Comparison of ENCODE assay signal across 8 cellular contexts in genomic region chr7:54758702-54759665, GRCh38.
DNase-seq lines count a peak whose midpoint lies in the region; ATAC-seq and TF ChIP-seq lines count a peak whose summit lies in the region.

SEC61G (minus strand) TSS chr7:54759211; CDS start chr7:54757588, 1,623 bp downstream.

- peak within 1 kb of the TSS; percentile 100 for H3K4me3 Mint-ChIP-seq in nephron progenitor cell
- H3K4me3 Mint-ChIP-seq in stimulated activated naive CD8-positive, alpha-beta T cell treated with anti-CD3 and anti-CD28 coated beads, Interleukin-15, amount 100 ng/mL, for 72 hours = peak within 1 kb of the TSS; percentile 96 to 99

- H3K9me3 Mint-ChIP-seq in nephron progenitor cell = no peaks in the 10 kb centered on the region
- no peaks in the 10 kb centered on the region for H3K9me3 Mint-ChIP-seq in stimulated activated naive CD8-positive, alpha-beta T cell treated with anti-CD3 and anti-CD28 coated beads, Interleukin-15, amount 100 ng/mL, for 72 hours

- H3K9me3 ChIP-seq in ES-I3 (ENCODE audit: control insufficient read depth, insufficient read depth, low read length) = no peaks in the 10 kb centered on the region
- H3K9me3 ChIP-seq in HAP-1 = no peaks in the 10 kb centered on the region
- H3K9me3 ChIP-seq in MM.1S (replicated peaks; ENCODE audit: insufficient read depth, low read length) = no peaks in the 10 kb centered on the region

- H3K36me3 Mint-ChIP-seq in nephron progenitor cell (ENCODE audit: low read depth) = peaks cover 19% of the 10 kb centered on the region

- H4K20me1 ChIP-seq in MM.1S (ENCODE audit: insufficient read depth, low read length) = 0 out of 2 replicates have a peak, but pooled peaks cover 5% of the 10 kb centered on the region

- peak within 1 kb of the TSS; percentile 85 for H3K4me3 ChIP-seq in HAP-1
- H3K4me3 ChIP-seq in MM.1S (ENCODE audit: low read length) = peak within 1 kb of the TSS; percentile 99

- H3K79me2 ChIP-seq in MM.1S (ENCODE audit: low read length) = peaks cover 58% of the 10 kb centered on the region

- DNase-seq in HAP-1 (ENCODE audit: low spot score in 2 of 2) (peak; percentile 92 to 95), MM.1S (peak; percentile 97), SIG-M5 (lab: John Stamatoyannopoulos, UW) (peak; percentile 56), activated gamma-delta T cell (lab: John Stamatoyannopoulos, UW) (peak; percentile 84), fibroblast of the conjunctiva (ENCODE audit: low read depth) (peak; percentile 96), nephron progenitor cell (peak; percentile 93)
- DNase-seq in stimulated activated naive CD8-positive, alpha-beta T cell treated with anti-CD3 and anti-CD28 coated beads, Interleukin-15, amount 100 ng/mL, for 72 hours = peak; percentile 91 to 95

- H3K36me3 ChIP-seq in ES-I3 (ENCODE audit: insufficient read depth, low read length) (peaks cover 7% of the 10 kb centered on the region; the same call in 1 of the 2 replicates), HAP-1 (replicated peaks) (peaks cover 35% of the 10 kb centered on the region), MM.1S (replicated peaks; ENCODE audit: insufficient read depth, low read length) (peaks cover 7% of the 10 kb centered on the region; the same call in 1 of the 2 replicates)

- H3K27me3 ChIP-seq in HAP-1 (ENCODE audit: low read depth) = no peaks in the 10 kb centered on the region
- no peaks in the 10 kb centered on the region for H3K27me3 ChIP-seq in MM.1S (replicated peaks; ENCODE audit: insufficient read depth, low read length)

- in situ Hi-C loops in HAP-1 (cut with MboI; ENCODE audit: low sequenced_read_pairs) = loop anchor here (25.0 kb wide), 1 partner anchor 803 kb away; the partner anchor contains the start of gene VOPP1

- H3K4me1 ChIP-seq in ES-I3 (ENCODE audit: insufficient read depth, low read length) = no peaks in the 10 kb centered on the region
- peaks cover 20% of the 10 kb centered on the region for H3K4me1 ChIP-seq in HAP-1
- peaks cover 13% of the 10 kb centered on the region; the same call in 1 of the 2 replicates for H3K4me1 ChIP-seq in MM.1S (ENCODE audit: low read length)

- peak within 1 kb of the TSS; percentile 94 for H3K4me2 ChIP-seq in MM.1S (ENCODE audit: low read depth, low read length)

- H2AFZ ChIP-seq in MM.1S (ENCODE audit: low read length) = peak within 1 kb of the TSS; percentile 89

- TF ChIP-seq CTCF in MM.1S (IDR thresholded peaks at IDR 0.05; ENCODE audit: low read length) = no peak
- no peak for TF ChIP-seq CTCF in nephron progenitor cell (IDR thresholded peaks at IDR 0.05)

- peak within 1 kb of the TSS; percentile 79 for H3K27ac ChIP-seq in MM.1S (ENCODE audit: low read length)

- H3K9ac ChIP-seq in ES-I3 (ENCODE audit: low read depth, low read length) (peak within 1 kb of the TSS; percentile 93), MM.1S (ENCODE audit: low read length) (peak within 1 kb of the TSS; percentile 99)

- H3F3A ChIP-seq in MM.1S (ENCODE audit: insufficient read depth, low read length) = 0 out of 2 replicates have a peak, but pooled peaks cover 5% of the 10 kb centered on the region

- ATAC-seq in stimulated activated naive CD8-positive, alpha-beta T cell treated with anti-CD3 and anti-CD28 coated beads, Interleukin-15, amount 100 ng/mL, for 72 hours = peak; percentile 97

- H3K4me1 Mint-ChIP-seq in nephron progenitor cell = peaks cover 31% of the 10 kb centered on the region
- peaks cover 21% of the 10 kb centered on the region for H3K4me1 Mint-ChIP-seq in stimulated activated naive CD8-positive, alpha-beta T cell treated with anti-CD3 and anti-CD28 coated beads, Interleukin-15, amount 100 ng/mL, for 72 hours

- no peaks in the 10 kb centered on the region for H3K9me2 ChIP-seq in MM.1S (replicated peaks; ENCODE audit: insufficient read depth, low read length)

- peak within 1 kb of the TSS; percentile 98 for H3K27ac Mint-ChIP-seq in nephron progenitor cell
- H3K27ac Mint-ChIP-seq in stimulated activated naive CD8-positive, alpha-beta T cell treated with anti-CD3 and anti-CD28 coated beads, Interleukin-15, amount 100 ng/mL, for 72 hours = peak within 1 kb of the TSS; percentile 98

- peaks cover 7% of the 10 kb centered on the region for H3K27me3 Mint-ChIP-seq in nephron progenitor cell (ENCODE audit: low read depth, poor library complexity)
- peaks cover 13% of the 10 kb centered on the region for H3K27me3 Mint-ChIP-seq in stimulated activated naive CD8-positive, alpha-beta T cell treated with anti-CD3 and anti-CD28 coated beads, Interleukin-15, amount 100 ng/mL, for 72 hours

Comparison
In these comparisons a context has a peak if more than half of its experiments do, and no peak if none do; other contexts are left out.
1. Peak in every context shown above with its lines: DNase-seq, ATAC-seq, H3K4me3 ChIP-seq and H3K27ac ChIP-seq.